In the genomic region with DNA sequence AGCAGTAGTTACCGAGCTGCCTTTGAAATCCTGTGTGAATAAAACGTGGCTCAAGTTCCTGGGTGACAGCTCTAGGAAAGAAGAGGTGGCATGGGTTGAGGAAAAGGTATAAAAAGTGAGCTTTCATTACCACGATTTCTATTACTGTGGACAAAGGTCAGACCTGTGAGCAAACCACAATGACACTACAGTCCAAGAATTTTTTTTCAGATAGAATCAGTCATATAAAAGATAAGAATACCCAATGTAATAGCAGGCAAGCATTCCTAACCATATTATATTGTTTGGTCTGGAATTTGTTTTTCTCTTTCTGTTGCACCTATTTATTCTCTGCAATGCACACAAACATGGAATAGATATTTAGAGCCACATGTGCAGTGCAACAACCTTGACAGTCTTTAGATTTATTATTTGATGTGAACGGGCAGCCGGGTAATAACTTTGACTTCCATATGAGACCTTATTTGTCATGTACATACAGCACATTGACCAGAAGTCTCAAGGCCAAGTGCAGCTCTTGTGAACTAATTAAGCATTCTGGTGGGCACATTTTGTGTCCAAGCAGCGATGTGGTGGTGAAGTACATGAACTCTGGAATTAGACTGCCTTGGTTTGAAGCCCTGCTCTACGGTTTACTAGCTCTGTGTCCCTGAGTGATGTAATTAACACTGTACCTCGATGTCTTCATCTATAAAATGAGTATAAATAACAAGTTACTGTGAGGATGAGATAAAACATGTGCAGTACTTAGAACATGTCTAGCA, we compare ENCODE assay signal across 19 cellular contexts.
DNase-seq lines count a peak whose midpoint lies in the region; ATAC-seq and TF ChIP-seq lines count a peak whose summit lies in the region.
"Had no signal": no experiment of that assay in that cellular context is flagged by ENCODE, and none has a peak within 500 bp of the region (broad histone marks: within the 10 kb centered on the region; RNA-seq: fewer than 3 reads in every experiment).

No MANE protein-coding gene starts in this region.

- H3K27ac Mint-ChIP-seq in brain = peak overlapping the region in 4 of 5 experiments; percentile 15 to 68 (median 44)
- H3K27ac Mint-ChIP-seq in stimulated activated memory B cell treated with anti-CD40 and anti-IgM and Interleukin-4, amounts not matched to agents 10 μg/mL and 1 μg/mL and 100 μg/mL, for 72 hours = no peak overlapping the region
- H3K27ac Mint-ChIP-seq in activated CD4-positive, alpha-beta T cell treated with anti-CD3 and anti-CD28 coated beads, Interleukin-2, amount 10 ng/mL, durations not matched to agents 24 days and 14 days = no peak overlapping the region
- H3K27ac Mint-ChIP-seq: CD8-positive, alpha-beta T cell; WTC11 had no signal

- H2AFZ ChIP-seq in osteoblast (ENCODE audit: low read length) = no peak overlapping the region

- ATAC-seq in stimulated activated memory B cell treated with anti-CD40 and anti-IgM and Interleukin-4, amounts not matched to agents 10 μg/mL and 1 μg/mL and 100 μg/mL, for 72 hours = no peak
- ATAC-seq in HG02840 (IDR thresholded peaks at IDR 0.05; ENCODE audit: low FRiP score, unreplicated experiment) = no peak
- ATAC-seq: CD8-positive, alpha-beta T cell; left ventricle myocardium superior; WTC11 had no signal

- peaks cover 30% of the 10 kb centered on the region for H3K4me1 Mint-ChIP-seq in brain
- peaks cover 6% of the 10 kb centered on the region for H3K4me1 Mint-ChIP-seq in stimulated activated memory B cell treated with anti-CD40 and anti-IgM and Interleukin-4, amounts not matched to agents 10 μg/mL and 1 μg/mL and 100 μg/mL, for 72 hours
- no peaks in the 10 kb centered on the region for H3K4me1 Mint-ChIP-seq in activated CD4-positive, alpha-beta T cell treated with anti-CD3 and anti-CD28 coated beads, Interleukin-2, amount 10 ng/mL, durations not matched to agents 24 days and 14 days
- H3K4me1 Mint-ChIP-seq: nephron, WTC11 had no signal

- peak; percentile 58 for DNase-seq in ELR (ENCODE audit: low read depth)
- DNase-seq in M059J (ENCODE audit: low read depth) = peak; percentile 91
- DNase-seq in osteoblast (ENCODE audit: insufficient read length, low spot score, missing footprints) = no peak
- no peak for DNase-seq in SJCRH30
- no peak for DNase-seq in activated CD4-positive, alpha-beta T cell treated with anti-CD3 and anti-CD28 coated beads, Interleukin-2, amount 10 ng/mL, durations not matched to agents 24 days and 14 days
- DNase-seq: activated CD8-positive, alpha-beta memory T cell treated with anti-CD3 and anti-CD28 coated beads, Interleukin-2, amount 50 U/mL, for 4 hours; CD8-positive, alpha-beta T cell; effector CD8-positive, alpha-beta T cell; glutamatergic neuron; left ventricle myocardium superior; NCI-H1048; NCI-H510A; Right ventricle myocardium superior; substantia nigra had no signal

- no peak overlapping the region for H3K4me3 ChIP-seq in osteoblast (ENCODE audit: insufficient read depth, low read length)
- no peak overlapping the region for H3K4me3 ChIP-seq in SJCRH30

- no peaks in the 10 kb centered on the region for H3K9me3 Mint-ChIP-seq in brain
- no peaks in the 10 kb centered on the region for H3K9me3 Mint-ChIP-seq in stimulated activated memory B cell treated with anti-CD40 and anti-IgM and Interleukin-4, amounts not matched to agents 10 μg/mL and 1 μg/mL and 100 μg/mL, for 72 hours
- no peaks in the 10 kb centered on the region for H3K9me3 Mint-ChIP-seq in activated CD4-positive, alpha-beta T cell treated with anti-CD3 and anti-CD28 coated beads, Interleukin-2, amount 10 ng/mL, durations not matched to agents 24 days and 14 days
- H3K9me3 Mint-ChIP-seq: CD8-positive, alpha-beta T cell; nephron; WTC11 had no signal

- no peaks in the 10 kb centered on the region for H4K20me1 ChIP-seq in osteoblast (ENCODE audit: insufficient read depth, low read length)

- intact Hi-C loops in activated CD4-positive, alpha-beta T cell treated with anti-CD3 and anti-CD28 coated beads, Interleukin-2, amount 10 ng/mL, durations not matched to agents 24 days and 14 days (cut with micrococcal nuclease) = no loop called here

- no peaks in the 10 kb centered on the region for H3K27me3 Mint-ChIP-seq in brain
- H3K27me3 Mint-ChIP-seq in stimulated activated memory B cell treated with anti-CD40 and anti-IgM and Interleukin-4, amounts not matched to agents 10 μg/mL and 1 μg/mL and 100 μg/mL, for 72 hours = peaks cover 6% of the 10 kb centered on the region
- peaks cover 2% of the 10 kb centered on the region for H3K27me3 Mint-ChIP-seq in activated CD4-positive, alpha-beta T cell treated with anti-CD3 and anti-CD28 coated beads, Interleukin-2, amount 10 ng/mL, durations not matched to agents 24 days and 14 days

- H3K9me3 ChIP-seq in osteoblast (ENCODE audit: low read depth, low read length) (no peaks in the 10 kb centered on the region), SJCRH30 (replicated peaks) (no peaks in the 10 kb centered on the region)

- H3K27ac ChIP-seq in osteoblast (ENCODE audit: low read depth, low read length) = no peak overlapping the region
- no peak overlapping the region for H3K27ac ChIP-seq in SJCRH30

- H3K4me1 ChIP-seq in osteoblast (ENCODE audit: insufficient read depth, low read length) (peaks cover 4% of the 10 kb centered on the region), SJCRH30 (peaks cover 13% of the 10 kb centered on the region)

- H3K4me3 Mint-ChIP-seq in brain = no peak overlapping the region
- no peak overlapping the region for H3K4me3 Mint-ChIP-seq in stimulated activated memory B cell treated with anti-CD40 and anti-IgM and Interleukin-4, amounts not matched to agents 10 μg/mL and 1 μg/mL and 100 μg/mL, for 72 hours
- no peak overlapping the region for H3K4me3 Mint-ChIP-seq in activated CD4-positive, alpha-beta T cell treated with anti-CD3 and anti-CD28 coated beads, Interleukin-2, amount 10 ng/mL, durations not matched to agents 24 days and 14 days
- H3K4me3 Mint-ChIP-seq: CD8-positive, alpha-beta T cell; nephron; WTC11 had no signal

- no peaks in the 10 kb centered on the region for H3K27me3 ChIP-seq in osteoblast (ENCODE audit: insufficient read depth, low read length)
- no peaks in the 10 kb centered on the region for H3K27me3 ChIP-seq in SJCRH30

- H3K36me3 ChIP-seq in osteoblast (ENCODE audit: insufficient read depth, low read length) (no peaks in the 10 kb centered on the region), SJCRH30 (no peaks in the 10 kb centered on the region)

- peak overlapping the region; percentile 3 for H3K4me2 ChIP-seq in osteoblast (ENCODE audit: insufficient read depth, low read length)

- no peaks in the 10 kb centered on the region for H3K79me2 ChIP-seq in osteoblast (ENCODE audit: insufficient read depth, low read length)

- no peaks in the 10 kb centered on the region for H3K36me3 Mint-ChIP-seq in brain
- H3K36me3 Mint-ChIP-seq in stimulated activated memory B cell treated with anti-CD40 and anti-IgM and Interleukin-4, amounts not matched to agents 10 μg/mL and 1 μg/mL and 100 μg/mL, for 72 hours = no peaks in the 10 kb centered on the region
- H3K36me3 Mint-ChIP-seq in activated CD4-positive, alpha-beta T cell treated with anti-CD3 and anti-CD28 coated beads, Interleukin-2, amount 10 ng/mL, durations not matched to agents 24 days and 14 days (ENCODE audit: low read depth) = no peaks in the 10 kb centered on the region
- H3K36me3 Mint-ChIP-seq: WTC11 had no signal

- TF ChIP-seq CTCF in brain (conservative IDR thresholded peaks at IDR 0.05) (no peak), osteoblast (IDR thresholded peaks at IDR 0.05; ENCODE audit: extremely low read depth, low read depth, low read length) (no peak)

Comparison
In these comparisons a context has a peak if more than half of its experiments do, and no peak if none do; other contexts are left out.
1. DNase-seq: peak in ELR (single experiment) and M059J (single experiment); none in osteoblast (single experiment), SJCRH30 (0 of 2) and activated CD4-positive, alpha-beta T cell treated with anti-CD3 and anti-CD28 coated beads, Interleukin-2, amount 10 ng/mL, durations not matched to agents 24 days and 14 days (single experiment).
2. H3K27ac Mint-ChIP-seq: peak in brain (4 of 5); none in stimulated activated memory B cell treated with anti-CD40 and anti-IgM and Interleukin-4, amounts not matched to agents 10 μg/mL and 1 μg/mL and 100 μg/mL, for 72 hours (single experiment) and activated CD4-positive, alpha-beta T cell treated with anti-CD3 and anti-CD28 coated beads, Interleukin-2, amount 10 ng/mL, durations not matched to agents 24 days and 14 days (single experiment).